In the genomic region with DNA sequence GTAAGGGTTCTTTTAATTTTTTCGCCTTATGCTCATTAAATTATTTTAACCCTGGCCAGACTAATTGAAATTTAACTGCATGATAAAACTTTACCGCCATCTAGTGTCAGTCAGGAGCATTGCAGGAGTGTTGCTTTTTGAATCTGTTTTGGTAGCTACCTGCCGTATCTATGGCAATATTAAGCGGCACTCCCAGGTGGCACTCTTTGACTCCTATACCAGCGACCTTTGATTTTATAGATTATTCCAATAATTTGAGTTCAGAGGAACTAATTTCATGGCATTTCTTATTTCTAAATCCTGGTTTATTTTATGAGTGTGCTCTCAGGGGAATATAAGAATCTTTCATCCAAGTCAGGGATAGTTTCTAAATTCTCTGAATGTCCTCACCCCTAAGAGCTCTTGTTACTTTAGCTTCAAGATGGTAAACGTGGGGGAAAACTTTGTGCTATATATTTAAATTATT, we compare ENCODE assay signal across 8 cellular contexts.
DNase-seq lines count a peak whose midpoint lies in the region; ATAC-seq, FAIRE-seq and TF ChIP-seq lines count a peak whose summit lies in the region.

No MANE protein-coding gene starts in this region.

- H3K4me1 ChIP-seq in GM12878 (ENCODE audit: control insufficient read depth, insufficient read depth, low read length) (no peaks in the 10 kb centered on the region), kidney (ENCODE audit: control insufficient read depth in 1 of 2, insufficient read depth in 1 of 2, low read depth in 1 of 2, low read length in 2 of 2) (peaks cover 13 to 32% of the 10 kb centered on the region in 2 donors)

- H3K36me3 ChIP-seq in GM12878 (ENCODE audit: control insufficient read depth in 2 of 2, insufficient read depth in 2 of 2, low read length in 1 of 2) (no peaks in the 10 kb centered on the region), kidney (ENCODE audit: control insufficient read depth in 1 of 2, insufficient read depth in 2 of 2, low read length in 2 of 2) (no peaks in the 10 kb centered on the region)

- no peak overlapping the region; the same call in 1 of the 2 replicates for H3K4me2 ChIP-seq in GM12878 (ENCODE audit: control insufficient read depth, insufficient read depth)

- TF ChIP-seq RAD21 in GM12878 (IDR thresholded peaks at IDR 0.05; ENCODE audit: insufficient read depth, low read depth, low read length): peak; percentile 94

- CTCF ChIA-PET in GM12878 (lab: Yijun Ruan, JAX): interaction anchor here (0.5 to 9.8 kb wide), 103 partner anchors 9 to 1455 kb away, joined by 3 to 521 read pairs (median 4); no protein-coding TSS in a partner anchor

- RAD21 ChIA-PET in GM12878 (lab: Charles Lee; ENCODE audit: unreplicated experiment): interaction anchor here (0.6 to 10.0 kb wide), 57 partner anchors 9 to 1283 kb away, joined by 3 to 241 read pairs (median 4); no protein-coding TSS in a partner anchor

- peak; percentile 81 to 95 (median 92); a peak in 5 of 6 replicates for TF ChIP-seq CTCF in GM12878 (IDR thresholded peaks at IDR 0.05 in 2 of 3, conservative IDR thresholded peaks at IDR 0.05 in 1 of 3; ENCODE audit: control insufficient read depth in 2 of 3, extremely low read depth in 1 of 3, insufficient read depth in 1 of 3, low read depth in 3 of 3, low read length in 3 of 3)
- peak; percentile 96 for TF ChIP-seq CTCF in kidney (IDR thresholded peaks at IDR 0.05; ENCODE audit: borderline replicate concordance, extremely low read depth, insufficient read depth)

- WGBS in GM12878 (ENCODE audit: insufficient coverage, insufficient replicate concordance, low lambda C conversion rate, missing lambda C conversion rate): 2% methylated on average over 6 of the region's 6 CpGs

- POLR2A ChIA-PET in GM12878 (lab: Charles Lee): interaction anchor here (0.6 to 1.5 kb wide), 3 partner anchors 9 to 554 kb away, joined by 3 to 5 read pairs (median 4); no protein-coding TSS in a partner anchor

- no peak for TF ChIP-seq POLR2A in GM12878 (IDR thresholded peaks at IDR 0.05; ENCODE audit: low read depth, low read length)

- BruUV-seq in GM12878 (replicated peaks; lab: Mats Ljungman, UMichigan): no TSS peak

- no peak overlapping the region for H3K4me3 ChIP-seq in GM12878
- H3K4me3 ChIP-seq in kidney (ENCODE audit: low read length in 2 of 2): no peak overlapping the region

- intact Hi-C loops in GM12878 (cut with micrococcal nuclease; ENCODE audit: unreplicated experiment): loop anchor here (1.0 to 10.0 kb wide), 4 partner anchors 91 to 1125 kb away; no protein-coding TSS in a partner anchor
- intact Hi-C loops in kidney (cut with DNase I): loop anchor here (10.0 kb wide), 1 partner anchor 555 kb away; no protein-coding TSS in a partner anchor

- FAIRE-seq in GM12878 (lab: Jason Lieb, UNC) (peak; percentile 65), kidney (lab: Jason Lieb, UNC) (peak; percentile 68)

- peak; percentile 43 for ATAC-seq in GM18907 (IDR thresholded peaks at IDR 0.05; ENCODE audit: unreplicated experiment)
- peak; percentile 81 for ATAC-seq in GM12878
- no peak for ATAC-seq in HG02571 (IDR thresholded peaks at IDR 0.05; ENCODE audit: unreplicated experiment)

- H4K20me1 ChIP-seq in GM12878 (ENCODE audit: control insufficient read depth, insufficient read depth): no peaks in the 10 kb centered on the region

- SMC1A ChIA-PET in GM12878 (lab: Charles Lee; ENCODE audit: uncharacterized antibody, unreplicated experiment): interaction anchor here (0.5 to 9.9 kb wide), 66 partner anchors 8 to 1282 kb away, joined by 3 to 264 read pairs (median 4); a partner anchor contains a TSS

- in situ Hi-C loops in GM12878 (cut with MboI): loop anchor here (5.0 to 25.0 kb wide), 2 partner anchors 563 to 1133 kb away; no protein-coding TSS in a partner anchor

- H3K27me3 ChIP-seq in GM12878 (replicated peaks in 1 of 2; ENCODE audit: control insufficient read depth in 2 of 2, insufficient read depth in 2 of 2, low read length in 1 of 2): no peaks in the 10 kb centered on the region; a peak in 2 of 4 replicates

- no peak for TF ChIP-seq EP300 in GM12878 (IDR thresholded peaks at IDR 0.05; ENCODE audit: borderline replicate concordance in 1 of 2, control insufficient read depth in 1 of 2, low read depth in 2 of 2, low read length in 2 of 2)

- H3K9me3 ChIP-seq in GM12878 (replicated peaks; ENCODE audit: control insufficient read depth, insufficient read depth, low read length) (no peaks in the 10 kb centered on the region), kidney (ENCODE audit: control insufficient read depth in 1 of 2, low read length in 2 of 2) (no peaks in the 10 kb centered on the region)

- H3K27ac ChIP-seq in GM12878 (ENCODE audit: control insufficient read depth, insufficient read depth) (no peak overlapping the region), kidney (ENCODE audit: low read depth in 2 of 2, low read length in 2 of 2) (no peak overlapping the region)

- H3K9ac ChIP-seq in GM12878 (ENCODE audit: control insufficient read depth, insufficient read depth, low read length): no peak overlapping the region
- H3K9ac ChIP-seq in kidney (ENCODE audit: low read length in 2 of 2): no peak overlapping the region

- no peaks in the 10 kb centered on the region for H3K79me2 ChIP-seq in GM12878 (ENCODE audit: control insufficient read depth, insufficient read depth, low read length)

- H2AFZ ChIP-seq in GM12878 (ENCODE audit: control insufficient read depth, low read depth, low read length): no peak overlapping the region

- DNase-seq in CD1c-positive myeloid dendritic cell (ENCODE audit: extremely low spot score): peak; percentile 75
- DNase-seq in KG1 (lab: John Stamatoyannopoulos, UW): peak; percentile 17
- peak; percentile 64 for DNase-seq in RPMI8226
- DNase-seq in GM12878 (ENCODE audit: low read depth, low spot score): peak; percentile 25
- DNase-seq in kidney: no peak
- DNase-seq in stimulated activated CD4-positive, alpha-beta T cell treated with anti-CD3 and anti-CD28 coated beads, Interleukin-4, amount 100 ng/mL, for 48 hours (ENCODE audit: low read depth in 2 of 2): peak; percentile 18 to 26

TF ChIP-seq in GM12878, 131 proteins besides CTCF, POLR2A, EP300 and RAD21:
- TF ChIP-seq YY1 (IDR thresholded peaks at IDR 0.05; ENCODE audit: low read depth, low read length): peak; percentile 46; the same call in 1 of the 2 replicates
- TF ChIP-seq, protein P1, sequence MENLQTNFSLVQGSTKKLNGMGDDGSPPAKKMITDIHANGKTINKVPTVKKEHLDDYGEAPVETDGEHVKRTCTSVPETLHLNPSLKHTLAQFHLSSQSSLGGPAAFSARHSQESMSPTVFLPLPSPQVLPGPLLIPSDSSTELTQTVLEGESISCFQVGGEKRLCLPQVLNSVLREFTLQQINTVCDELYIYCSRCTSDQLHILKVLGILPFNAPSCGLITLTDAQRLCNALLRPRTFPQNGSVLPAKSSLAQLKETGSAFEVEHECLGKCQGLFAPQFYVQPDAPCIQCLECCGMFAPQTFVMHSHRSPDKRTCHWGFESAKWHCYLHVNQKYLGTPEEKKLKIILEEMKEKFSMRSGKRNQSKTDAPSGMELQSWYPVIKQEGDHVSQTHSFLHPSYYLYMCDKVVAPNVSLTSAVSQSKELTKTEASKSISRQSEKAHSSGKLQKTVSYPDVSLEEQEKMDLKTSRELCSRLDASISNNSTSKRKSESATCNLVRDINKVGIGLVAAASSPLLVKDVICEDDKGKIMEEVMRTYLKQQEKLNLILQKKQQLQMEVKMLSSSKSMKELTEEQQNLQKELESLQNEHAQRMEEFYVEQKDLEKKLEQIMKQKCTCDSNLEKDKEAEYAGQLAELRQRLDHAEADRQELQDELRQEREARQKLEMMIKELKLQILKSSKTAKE (IDR thresholded peaks at IDR 0.05; ENCODE audit: low read depth, poor library complexity, severe bottlenecking): peak; percentile 39
- TF ChIP-seq EGR1 (IDR thresholded peaks at IDR 0.05; ENCODE audit: borderline replicate concordance in 1 of 2, low read depth in 2 of 2, low read length in 2 of 2): no peak
- TF ChIP-seq TBL1XR1 (IDR thresholded peaks at IDR 0.05; ENCODE audit: low read depth, low read length): no peak
- TF ChIP-seq MEF2A (IDR thresholded peaks at IDR 0.05; ENCODE audit: insufficient read depth, low read depth, low read length): 0 out of 2 replicates have a peak, but pooled peaks have one; percentile 34
- peak; percentile 89 for TF ChIP-seq SMC3 (IDR thresholded peaks at IDR 0.05; ENCODE audit: borderline replicate concordance, low read length)
- TF ChIP-seq FOXM1 (IDR thresholded peaks at IDR 0.05; ENCODE audit: low read depth, low read length): 0 out of 2 replicates have a peak, but pooled peaks have one; percentile 66
TF ChIP-seq in GM12878: peak in this region for 5.
